Comparison of ENCODE assay signal across 9 cellular contexts in the genomic region with DNA sequence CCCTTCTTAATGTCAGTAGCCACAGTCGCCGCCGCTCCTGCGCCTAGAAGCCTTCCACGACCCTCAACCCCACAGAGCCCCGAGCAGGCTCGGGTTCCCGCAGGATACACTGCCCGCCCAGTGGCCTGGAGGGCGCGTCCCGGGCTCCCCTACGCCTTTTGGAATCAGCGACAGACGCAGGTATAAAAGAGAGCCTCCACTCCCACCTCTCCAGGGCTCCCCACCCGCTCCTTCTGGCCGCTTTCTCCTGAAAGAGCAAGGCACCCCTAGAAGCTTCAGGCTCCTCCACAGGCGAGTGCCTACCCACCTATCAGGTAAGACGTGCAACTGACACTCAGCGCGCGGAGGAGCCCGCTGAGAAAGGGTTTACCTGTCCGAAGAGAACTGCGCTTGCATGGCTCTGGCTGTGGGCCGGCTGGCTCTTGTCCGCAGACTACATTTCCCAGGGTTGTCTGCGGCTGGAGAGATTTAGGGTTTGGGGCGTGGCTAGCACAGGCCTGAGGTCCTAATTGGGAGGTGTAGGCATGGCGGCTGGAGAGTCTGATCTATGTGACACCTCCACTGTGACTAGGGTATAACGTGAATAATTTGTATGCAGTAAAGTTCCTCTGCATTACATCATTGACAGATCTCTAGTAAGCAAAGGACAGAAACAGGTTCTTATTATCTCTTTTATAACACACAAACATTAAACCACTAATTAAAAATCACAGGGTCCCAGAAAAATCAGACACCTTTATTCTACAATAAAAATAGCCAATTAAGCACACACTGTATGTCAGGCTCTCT. TPM values are rescaled to one million over a fixed set of nuclear protein-coding genes. Genes with fewer than 3 reads are reported as not detected.
DNase-seq lines count a peak whose midpoint lies in the region; ATAC-seq and TF ChIP-seq lines count a peak whose summit lies in the region.
"Had no signal": no experiment of that assay in that cellular context is flagged by ENCODE, and none has a peak within 500 bp of the region (broad histone marks: within the 10 kb centered on the region; RNA-seq: fewer than 3 reads in every experiment).

No MANE protein-coding gene starts in this region.

- no peaks in the 10 kb centered on the region for H3K9me3 ChIP-seq in adrenal gland (replicated peaks in 1 of 3)
- no peaks in the 10 kb centered on the region for H3K9me3 ChIP-seq in heart left ventricle
- H3K9me3 ChIP-seq in ovary: no peaks in the 10 kb centered on the region
- no peaks in the 10 kb centered on the region for H3K9me3 ChIP-seq in thoracic aorta

- H3K27me3 ChIP-seq in adrenal gland (no peaks in the 10 kb centered on the region), heart left ventricle (peaks cover 0 to 8% (median 0%) of the 10 kb centered on the region in 9 donors), ovary (no peaks in the 10 kb centered on the region), thoracic aorta (replicated peaks; ENCODE audit: insufficient read depth) (no peaks in the 10 kb centered on the region)
- H3K27me3 ChIP-seq: SJSA1 had no signal

- DNase-seq in ELR (ENCODE audit: low read depth): peak; percentile 73
- peak; percentile 72 for DNase-seq in HT-29 (ENCODE audit: low spot score)
- peak; percentile 79 for DNase-seq in SKM-1 treated with dmso at 0.1 percent for 144 hours (lab: John Stamatoyannopoulos, UW; ENCODE audit: unreplicated experiment)
- DNase-seq in adrenal gland: peak; percentile 74 to 89 (median 79)
- peak; percentile 74 to 86 (median 83) for DNase-seq in heart left ventricle
- DNase-seq in ovary: peak; percentile 71 to 81 (median 73)
- peak; percentile 23 for DNase-seq in thoracic aorta (ENCODE audit: low spot score)

- peak in 1 of 2 donors; percentile 35 for TF ChIP-seq POLR2A in adrenal gland (IDR thresholded peaks at IDR 0.05)
- no peak for TF ChIP-seq POLR2A in heart left ventricle (IDR thresholded peaks at IDR 0.05)
- TF ChIP-seq POLR2A in ovary (IDR thresholded peaks at IDR 0.05): no peak

- intact Hi-C loops in adrenal gland (cut with DNase I) (no loop called here), heart left ventricle (cut with DNase I) (loop anchor here in 1 of 10 donors (10.0 kb wide), 1 partner anchor 100 kb away; a partner anchor contains a TSS), ovary (cut with DNase I) (no loop called here)

- H3K4me1 ChIP-seq in adrenal gland (replicated peaks in 1 of 2) (no peaks in the 10 kb centered on the region), heart left ventricle (peaks cover 0 to 19% (median 5%) of the 10 kb centered on the region in 12 donors), ovary (ENCODE audit: insufficient read depth) (no peaks in the 10 kb centered on the region), thoracic aorta (ENCODE audit: control insufficient read depth in 1 of 2, low read depth in 2 of 2) (peaks cover 0 to 7% of the 10 kb centered on the region in 2 donors)
- H3K4me1 ChIP-seq: SJSA1 had no signal

- H3K27ac ChIP-seq in adrenal gland (peak overlapping the region in 2 of 5 donors; percentile 38 to 48), heart left ventricle (peak overlapping the region in 7 of 12 donors; percentile 21 to 67 (median 44)), ovary (no peak overlapping the region), thoracic aorta (no peak overlapping the region)
- H3K27ac ChIP-seq: SJSA1 had no signal

- peak overlapping the region; percentile 49 to 92 (median 70) for H3K4me3 ChIP-seq in adrenal gland
- peak overlapping the region; percentile 42 to 89 (median 66) for H3K4me3 ChIP-seq in heart left ventricle
- H3K4me3 ChIP-seq in ovary: peak overlapping the region; percentile 66
- peak overlapping the region; percentile 95 for H3K4me3 ChIP-seq in thoracic aorta
- H3K4me3 ChIP-seq: SJSA1 had no signal

- ATAC-seq in heart left ventricle: peak; percentile 99 to 100 (median 100)
- peak; percentile 61 for ATAC-seq in thoracic aorta (ENCODE audit: insufficient number of reproducible peaks, low FRiP score, low read depth)
- ATAC-seq in GM18867 (IDR thresholded peaks at IDR 0.05; ENCODE audit: unreplicated experiment): no peak

- H3K36me3 ChIP-seq in adrenal gland (replicated peaks in 1 of 2): no peaks in the 10 kb centered on the region
- no peaks in the 10 kb centered on the region for H3K36me3 ChIP-seq in heart left ventricle
- no peaks in the 10 kb centered on the region for H3K36me3 ChIP-seq in ovary
- no peaks in the 10 kb centered on the region for H3K36me3 ChIP-seq in thoracic aorta
- H3K36me3 ChIP-seq: SJSA1 had no signal

- no peak for TF ChIP-seq EP300 in ovary (IDR thresholded peaks at IDR 0.05)

- 0 to 2% (median 1%) methylated on average over 4 to 31 of the region's 31 CpGs for WGBS in adrenal gland, 4 donors
- WGBS in heart left ventricle, 4 donors: 1 to 2% (median 1%) methylated on average over 23 to 31 of the region's 31 CpGs
- 0 to 1% (median 0%) methylated on average over 31 of the region's 31 CpGs for WGBS in ovary, 3 donors

- no peak for TF ChIP-seq CTCF in adrenal gland (IDR thresholded peaks at IDR 0.05)
- TF ChIP-seq CTCF in heart left ventricle (IDR thresholded peaks at IDR 0.05): no peak
- TF ChIP-seq CTCF in ovary (IDR thresholded peaks at IDR 0.05): no peak
- TF ChIP-seq CTCF in thoracic aorta (IDR thresholded peaks at IDR 0.05): no peak

RNA-seq across cellular contexts. Expression of a gene that starts 13.5 kb away (rescaled TPM):
- total RNA-seq in HT-29 (2014; rRNA removed; shearing (Covaris generic)): 0.03 and 0.33 TPM in 2 replicates
- total RNA-seq in adrenal gland (1 to 10 TPM; 2.2 to 8.9 (median 4.4) TPM), heart left ventricle (1 to 10 TPM in 4 of 9 donors, under 1 TPM in 5; 0.26 to 1.5 (median 0.69) TPM), ovary (10 to 100 TPM in 1 of 7 donors, 1 to 10 TPM in 6; 2.3 to 10.1 (median 6.0) TPM), thoracic aorta (1 to 10 TPM; 1.6 to 2.3 TPM)
- polyA plus RNA-seq in adrenal gland (1 to 10 TPM; 1.0 to 5.5 (median 1.9) TPM), heart left ventricle (under 1 TPM; 0.30 to 0.73 TPM), ovary (1 to 10 TPM; 3.6 to 6.0 TPM)

Comparison
In these comparisons a context has a peak if more than half of its experiments do, and no peak if none do; other contexts are left out.
1. DNase-seq: peak in every context shown above with its lines; median percentile 83 in heart left ventricle; 79 in SKM-1 treated with dmso at 0.1 percent for 144 hours; 79 in adrenal gland; 73 in ELR; 73 in ovary; 72 in HT-29; 23 in thoracic aorta.
2. H3K27ac ChIP-seq: peak in heart left ventricle (7 of 12); none in ovary (0 of 2) and thoracic aorta (0 of 2).
3. Peak in every context shown above with its lines, with median percentiles within 50 percentile points of each other: H3K4me3 ChIP-seq.